ENCODE assay signal across 9 cellular contexts in the genomic region with DNA sequence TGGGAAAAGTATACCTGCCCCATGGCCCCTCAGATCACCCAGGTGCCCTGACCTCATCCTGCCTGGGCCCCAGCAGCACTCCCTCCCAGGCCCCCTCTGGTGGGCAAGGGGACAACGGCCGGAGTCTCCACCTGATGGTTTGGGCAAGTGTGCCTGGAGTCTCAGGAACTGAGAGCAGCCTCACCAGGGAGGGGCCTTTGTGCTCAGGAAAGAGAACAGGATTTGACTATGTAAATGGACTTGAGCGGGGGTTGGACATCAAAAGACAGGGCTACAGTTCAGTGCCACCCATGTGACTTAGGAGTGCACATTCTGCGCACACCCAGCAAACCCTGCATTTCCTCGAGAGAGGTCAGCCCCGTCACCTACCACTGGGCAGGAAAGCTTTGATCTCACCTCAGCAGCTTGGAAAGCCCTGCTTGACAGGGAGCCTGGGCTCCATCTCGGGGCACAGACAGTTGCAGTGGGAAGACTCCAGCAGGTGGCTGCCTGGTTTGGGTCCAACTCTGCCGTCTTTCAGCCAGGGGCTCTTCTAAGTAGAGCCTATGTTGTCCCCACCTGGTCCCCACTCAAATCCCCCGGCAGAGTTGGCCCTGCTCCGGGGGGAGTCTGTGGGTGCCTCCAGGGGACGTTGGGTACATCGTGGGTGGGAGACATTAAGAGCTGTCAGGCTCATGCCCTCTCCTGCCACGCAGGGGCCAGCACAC. TPM values are rescaled to one million over a fixed set of nuclear protein-coding genes. Genes with fewer than 3 reads are reported as not detected.
DNase-seq lines count a peak whose midpoint lies in the region; ATAC-seq and TF ChIP-seq lines count a peak whose summit lies in the region.
"Had no signal": no experiment of that assay in that cellular context is flagged by ENCODE, and none has a peak within 500 bp of the region (broad histone marks: within the 10 kb centered on the region; RNA-seq: fewer than 3 reads in every experiment).

No MANE protein-coding gene starts in this region.

- H2AFZ ChIP-seq in H9 (ENCODE audit: low read length) (no peak overlapping the region), OCI-LY3 (ENCODE audit: low read depth, low read length) (no peak overlapping the region), PC-9 (no peak overlapping the region)

- H4K91ac ChIP-seq in H9 (ENCODE audit: insufficient read length, low read depth, low read length) = no peak overlapping the region

- no peaks in the 10 kb centered on the region for H3K23me2 ChIP-seq in H9 (ENCODE audit: insufficient read length, low read depth, low read length, poor library complexity, severe bottlenecking)

- no peak overlapping the region for H4K8ac ChIP-seq in H9 (replicated peaks; ENCODE audit: insufficient read length, low read depth, low read length)

- H3K4ac ChIP-seq in H9 (ENCODE audit: low read depth, low read length) = no peak overlapping the region

- H3K18ac ChIP-seq in H9 (ENCODE audit: insufficient read length, low read depth, low read length) = no peak overlapping the region

- H3K4me1 ChIP-seq in H9 (ENCODE audit: insufficient read depth, low read length) (no peaks in the 10 kb centered on the region), OCI-LY3 (ENCODE audit: low read length) (peaks cover 31% of the 10 kb centered on the region), right lobe of liver (no peaks in the 10 kb centered on the region), PC-9 (replicated peaks; ENCODE audit: insufficient read depth) (no peaks in the 10 kb centered on the region)

- H2AK5ac ChIP-seq in H9 (ENCODE audit: insufficient read length, low read length) = no peak overlapping the region

- intact Hi-C loops in right lobe of liver (cut with DNase I) = no loop called here
- intact Hi-C loops in PC-9 (cut with micrococcal nuclease; ENCODE audit: unreplicated experiment) = no loop called here

- H3K79me2 ChIP-seq in H9 (ENCODE audit: insufficient read depth, low read length) (no peaks in the 10 kb centered on the region), OCI-LY3 (ENCODE audit: low read length) (peaks cover 90% of the 10 kb centered on the region), PC-9 (ENCODE audit: low read depth) (no peaks in the 10 kb centered on the region)

- ATAC-seq in right lobe of liver = no peak

- H3K56ac ChIP-seq in H9 (ENCODE audit: insufficient read length, low read depth, low read length) = no peak overlapping the region

- no peak overlapping the region for H3K23ac ChIP-seq in H9 (ENCODE audit: insufficient read length, low read depth, low read length)

- H2BK15ac ChIP-seq in H9 (ENCODE audit: low read depth, low read length) = no peak overlapping the region

- 0 out of 7 replicates have a peak overlapping the region, but pooled peaks of 1 of the 3 experiments have one; percentile 40 for H3K27ac Mint-ChIP-seq in H9

- CTCF ChIA-PET in PC-9 (lab: Charles Lee) = no interaction called here

- no peaks in the 10 kb centered on the region for H3K27me3 ChIP-seq in H9 (ENCODE audit: insufficient read depth, low read length)
- H3K27me3 ChIP-seq in OCI-LY3 (ENCODE audit: low read depth, low read length) = no peaks in the 10 kb centered on the region
- H3K27me3 ChIP-seq in right lobe of liver = no peaks in the 10 kb centered on the region
- no peaks in the 10 kb centered on the region for H3K27me3 ChIP-seq in PC-9 (ENCODE audit: insufficient read depth, low read depth)

- H3K27ac ChIP-seq in H9 (ENCODE audit: insufficient read length, low read depth, low read length) = no peak overlapping the region
- H3K27ac ChIP-seq in OCI-LY3 (ENCODE audit: low read length) = peak overlapping the region; percentile 96
- H3K27ac ChIP-seq in right lobe of liver = no peak overlapping the region
- no peak overlapping the region for H3K27ac ChIP-seq in PC-9
- H3K27ac ChIP-seq: C4-2B had no signal

- no peak overlapping the region for H3T11ph ChIP-seq in H9 (ENCODE audit: low read length)

- H2BK20ac ChIP-seq in H9 (ENCODE audit: low read depth, low read length, poor library complexity, severe bottlenecking) = no peak overlapping the region

- no peaks in the 10 kb centered on the region for H3K27me3 Mint-ChIP-seq in H9 (ENCODE audit: low read depth)

- H3F3A ChIP-seq in PC-9 (ENCODE audit: insufficient read depth, low read depth) = 0 out of 2 replicates have a peak, but pooled peaks cover 3% of the 10 kb centered on the region

- H2BK120ac ChIP-seq in H9 (ENCODE audit: low read depth, low read length, poor library complexity, severe bottlenecking) = no peak overlapping the region

- H3K9ac ChIP-seq in H9 (ENCODE audit: extremely low read depth, insufficient read length, low read length) (no peak overlapping the region), OCI-LY3 (ENCODE audit: low read length) (peak overlapping the region; percentile 100)

- H2BK5ac ChIP-seq in H9 (ENCODE audit: insufficient read length, low read length) = no peak overlapping the region

- H3K9me2 ChIP-seq in PC-9 (ENCODE audit: insufficient read depth) = no peaks in the 10 kb centered on the region

- H4K20me1 ChIP-seq in H9 (ENCODE audit: control insufficient read depth, insufficient read depth, insufficient read length) (no peaks in the 10 kb centered on the region), OCI-LY3 (ENCODE audit: insufficient read depth, low read length) (peaks cover 60% of the 10 kb centered on the region), PC-9 (ENCODE audit: insufficient read depth) (no peaks in the 10 kb centered on the region)

- no peaks in the 10 kb centered on the region for H3K9me3 Mint-ChIP-seq in H9

- H4K5ac ChIP-seq in H9 (ENCODE audit: insufficient read length, low read depth, low read length) = no peak overlapping the region

- peak; percentile 33 for DNase-seq in activated CD4-positive, alpha-beta T cell treated with anti-CD3 and anti-CD28 coated beads for 48 hours
- DNase-seq in activated CD4-positive, alpha-beta T cell treated with anti-CD3 and anti-CD28 coated beads, Interleukin-2, amount 50 U/mL, for 1 hour = no peak
- DNase-seq in H9 (peak; percentile 79), right lobe of liver (peak in 2 of 3 donors; percentile 44 to 52), NCI-H2081 treated with DMSO at 0.1 percent for 48 hours (lab: John Stamatoyannopoulos, UW) (no peak), GM03348 (ENCODE audit: low spot score) (no peak), PC-9 (no peak)

- no peak overlapping the region for H3K14ac ChIP-seq in H9 (ENCODE audit: insufficient read depth, low read length)

- no TSS peak for BruUV-seq in PC-9 (replicated peaks; lab: Mats Ljungman, UMichigan)

- no peak for TF ChIP-seq POLR2A in right lobe of liver (IDR thresholded peaks at IDR 0.05)

- H3K4me2 ChIP-seq in H9 (ENCODE audit: insufficient read depth, insufficient read length, low read length) (no peak overlapping the region), OCI-LY3 (ENCODE audit: low read length) (peak overlapping the region; percentile 99), PC-9 (no peak overlapping the region)

- H3K9me3 ChIP-seq in H9 (ENCODE audit: control insufficient read depth, low read depth, low read length) = no peaks in the 10 kb centered on the region
- no peaks in the 10 kb centered on the region for H3K9me3 ChIP-seq in OCI-LY3 (ENCODE audit: insufficient read depth, low read length)
- H3K9me3 ChIP-seq in right lobe of liver = no peaks in the 10 kb centered on the region
- H3K9me3 ChIP-seq in PC-9 (ENCODE audit: insufficient read depth, low read depth) = no peaks in the 10 kb centered on the region

- H3K4me3 Mint-ChIP-seq in H9 = no peak overlapping the region

- H3K4me1 Mint-ChIP-seq in H9 = peaks cover 12 to 25% of the 10 kb centered on the region in 2 experiments

- H3K4me3 ChIP-seq in OCI-LY3 (ENCODE audit: low read length) (peak overlapping the region; percentile 99), right lobe of liver (no peak overlapping the region), PC-9 (no peak overlapping the region)

- peaks cover 60% of the 10 kb centered on the region for H3K36me3 ChIP-seq in OCI-LY3 (replicated peaks; ENCODE audit: low read depth, low read length)
- no peaks in the 10 kb centered on the region for H3K36me3 ChIP-seq in right lobe of liver
- H3K36me3 ChIP-seq in PC-9 (ENCODE audit: low read depth) = no peaks in the 10 kb centered on the region

- H2BK12ac ChIP-seq in H9 (ENCODE audit: insufficient read length, low read depth, low read length) = no peak overlapping the region

- H3K79me1 ChIP-seq in H9 (ENCODE audit: insufficient read depth, low read depth, low read length, poor library complexity, severe bottlenecking) = no peaks in the 10 kb centered on the region

- H3K36me3 Mint-ChIP-seq in H9 (ENCODE audit: insufficient read depth in 1 of 3, low read depth in 3 of 3) = no peaks in the 10 kb centered on the region

- TF ChIP-seq CTCF in H9 (conservative IDR thresholded peaks at IDR 0.05) (peak; percentile 66), OCI-LY3 (IDR thresholded peaks at IDR 0.05; ENCODE audit: low read depth, low read length) (no peak), right lobe of liver (IDR thresholded peaks at IDR 0.05) (no peak), PC-9 (conservative IDR thresholded peaks at IDR 0.05) (no peak)

- WGBS in H9 (ENCODE audit: extremely low coverage, insufficient read length, low lambda C conversion rate) = no CpG with 5 or more reads among the region's 13 CpGs
- 58% methylated on average over 4 of the region's 13 CpGs for WGBS in right lobe of liver (ENCODE audit: insufficient coverage, low coverage, low lambda C conversion rate, missing lambda C conversion rate)

- POLR2A ChIA-PET in PC-9 (lab: Charles Lee; ENCODE audit: unreplicated experiment) = no interaction called here

RNA-seq across cellular contexts. Expression of a gene that starts 3.3 kb away (rescaled TPM):
- total RNA-seq in H9 (2021) = 12.7 and 13.1 TPM in 2 replicates
- total RNA-seq in right lobe of liver = 1 to 10 TPM; 3.5 to 8.1 (median 5.5) TPM
- 0.55 and 0.74 TPM in 2 replicates for total RNA-seq in PC-9 (2021)

RNA-seq across cellular contexts. Expression of a gene that starts 30.9 kb away (rescaled TPM):
- total RNA-seq in H9 (2021) = not detected in 2 replicates
- not detected for total RNA-seq in right lobe of liver
- total RNA-seq in PC-9 (2021) = not detected in 2 replicates

RNA-seq across cellular contexts. Expression of a gene that starts 50.4 kb away (rescaled TPM):
- 1.9 and 2.2 TPM in 2 replicates for total RNA-seq in H9 (2021)
- 10 to 100 TPM; 16.4 to 20.9 (median 20.2) TPM for total RNA-seq in right lobe of liver
- total RNA-seq in PC-9 (2021) = 52.2 and 55.3 TPM in 2 replicates

Comparison
In these comparisons a context has a peak if more than half of its experiments do, and no peak if none do; other contexts are left out.
1. DNase-seq: peak in activated CD4-positive, alpha-beta T cell treated with anti-CD3 and anti-CD28 coated beads for 48 hours (single experiment), H9 (single experiment) and right lobe of liver (2 of 3); none in activated CD4-positive, alpha-beta T cell treated with anti-CD3 and anti-CD28 coated beads, Interleukin-2, amount 50 U/mL, for 1 hour (single experiment), NCI-H2081 treated with DMSO at 0.1 percent for 48 hours (single experiment), GM03348 (single experiment) and PC-9 (0 of 2).